Comparison of ENCODE assay signal across 12 cellular contexts in the genomic region with DNA sequence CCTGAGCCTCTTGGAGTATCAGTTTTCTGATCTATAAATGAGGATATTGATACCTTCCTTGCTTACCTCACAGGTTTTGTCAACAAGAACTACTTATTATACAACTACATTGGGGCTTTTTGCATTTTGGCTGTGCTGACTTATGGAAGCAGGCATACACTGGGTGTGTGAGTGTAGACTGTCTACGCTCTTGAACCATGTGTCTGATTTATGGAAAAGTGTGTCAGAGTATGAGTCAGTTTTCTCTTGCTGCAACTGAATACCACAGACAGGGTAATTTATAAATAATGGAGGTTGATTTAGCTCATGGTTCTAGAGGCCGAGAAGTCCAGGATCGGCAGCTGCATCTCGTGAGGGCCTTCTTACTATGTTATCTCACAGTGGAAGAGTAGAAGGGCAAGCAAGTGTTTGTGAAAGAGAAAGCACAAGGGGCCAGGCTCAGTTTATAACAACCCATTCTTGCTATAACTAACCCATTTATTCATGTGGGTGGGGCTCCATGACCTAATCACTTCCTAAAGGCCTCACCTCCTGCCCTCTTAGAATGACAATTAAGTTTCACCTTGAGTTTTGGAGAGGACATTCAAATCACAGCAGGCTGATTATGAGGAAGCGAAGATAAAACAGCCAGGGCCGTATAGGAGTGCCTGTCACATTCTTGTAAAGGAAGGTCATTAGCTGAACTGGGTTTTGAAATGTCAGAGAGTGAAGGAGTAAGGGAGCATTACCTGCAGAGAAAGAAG. TPM values are rescaled to one million over a fixed set of nuclear protein-coding genes. Genes with fewer than 3 reads are reported as not detected.
A peak's percentile ranks its signal among the peaks of the same experiment; 100 is the strongest.
DNase-seq lines count a peak whose midpoint lies in the region; ATAC-seq and TF ChIP-seq lines count a peak whose summit lies in the region.
"Had no signal": no experiment of that assay in that cellular context is flagged by ENCODE, and none has a peak within 500 bp of the region (broad histone marks: within the 10 kb centered on the region; RNA-seq: fewer than 3 reads in every experiment).

No MANE protein-coding gene starts in this region.

- no peak overlapping the region for H3K4me3 Mint-ChIP-seq in activated CD4-positive, alpha-beta T cell treated with anti-CD3 and anti-CD28 coated beads for 36 hours
- H3K4me3 Mint-ChIP-seq in activated T-helper 2 cell treated with anti-CD3 and anti-CD28 coated beads, Interferon-gamma antibody, Interleukin-2, Interleukin-4, amounts not matched to agents 10 μg/mL and 5 μg/mL and 100 μg/mL, durations not matched to agents 14 hours and 24 hours and 36 hours (ENCODE audit: low read depth): no peak overlapping the region
- H3K4me3 Mint-ChIP-seq: HFFc6 had no signal

- no peak overlapping the region for H3K4me3 ChIP-seq in coronary artery
- H3K4me3 ChIP-seq: A549 had no signal

- TF ChIP-seq CTCF in coronary artery (IDR thresholded peaks at IDR 0.05): no peak

- CTCF ChIA-PET in activated CD4-positive, alpha-beta T cell treated with anti-CD3 and anti-CD28 coated beads for 36 hours (lab: Charles Lee): interaction anchor here (1.3 to 1.6 kb wide), 2 partner anchors 10 to 201 kb away, joined by 3 to 5 read pairs; no protein-coding TSS in a partner anchor

- POLR2A ChIA-PET in activated CD4-positive, alpha-beta T cell treated with anti-CD3 and anti-CD28 coated beads for 36 hours (lab: Charles Lee): no interaction called here

- peak; percentile 47 for DNase-seq in activated CD4-positive, alpha-beta T cell treated with anti-CD3 and anti-CD28 coated beads for 36 hours
- DNase-seq in activated CD4-positive, alpha-beta T cell treated with anti-CD3 and anti-CD28 coated beads for 4 hours: no peak
- DNase-seq in iPS-NIHi7 (ENCODE audit: extremely low spot score) (peak; percentile 36), coronary artery (ENCODE audit: low spot score) (no peak), SKM-1 treated with dmso at 0.1 percent for 144 hours (lab: John Stamatoyannopoulos, UW; ENCODE audit: unreplicated experiment) (no peak)
- no peak for DNase-seq in activated T-helper 2 cell treated with anti-CD3 and anti-CD28 coated beads, Interferon-gamma antibody, Interleukin-2, Interleukin-4, amounts not matched to agents 10 μg/mL and 5 μg/mL and 100 μg/mL, durations not matched to agents 14 hours and 24 hours and 36 hours (ENCODE audit: low spot score)
- DNase-seq: effector CD8-positive, alpha-beta T cell; HFFc6 had no signal

- H3K27me3 Mint-ChIP-seq in activated CD4-positive, alpha-beta T cell treated with anti-CD3 and anti-CD28 coated beads for 36 hours: peaks cover 8% of the 10 kb centered on the region
- peaks cover 6% of the 10 kb centered on the region for H3K27me3 Mint-ChIP-seq in activated T-helper 2 cell treated with anti-CD3 and anti-CD28 coated beads, Interferon-gamma antibody, Interleukin-2, Interleukin-4, amounts not matched to agents 10 μg/mL and 5 μg/mL and 100 μg/mL, durations not matched to agents 14 hours and 24 hours and 36 hours (ENCODE audit: low read depth)

- no peaks in the 10 kb centered on the region for H3K36me3 Mint-ChIP-seq in activated CD4-positive, alpha-beta T cell treated with anti-CD3 and anti-CD28 coated beads for 36 hours (ENCODE audit: low read depth)
- no peaks in the 10 kb centered on the region for H3K36me3 Mint-ChIP-seq in activated T-helper 2 cell treated with anti-CD3 and anti-CD28 coated beads, Interferon-gamma antibody, Interleukin-2, Interleukin-4, amounts not matched to agents 10 μg/mL and 5 μg/mL and 100 μg/mL, durations not matched to agents 14 hours and 24 hours and 36 hours (ENCODE audit: low read depth)

- intact Hi-C loops in activated CD4-positive, alpha-beta T cell treated with anti-CD3 and anti-CD28 coated beads for 36 hours (cut with DNase I, micrococcal nuclease): loop anchor here in 1 of 2 experiments (1.0 kb wide), 1 partner anchor 104 kb away; no protein-coding TSS in a partner anchor
- intact Hi-C loops in activated T-helper 2 cell treated with anti-CD3 and anti-CD28 coated beads, Interferon-gamma antibody, Interleukin-2, Interleukin-4, amounts not matched to agents 10 μg/mL and 5 μg/mL and 100 μg/mL, durations not matched to agents 14 hours and 24 hours and 36 hours (cut with micrococcal nuclease): no loop called here

- H3K27ac ChIP-seq in coronary artery: no peak overlapping the region
- H3K27ac ChIP-seq: A549 had no signal

- ATAC-seq in activated CD4-positive, alpha-beta T cell treated with anti-CD3 and anti-CD28 coated beads for 36 hours: peak; percentile 82
- peak; percentile 50 for ATAC-seq in GM21381 (IDR thresholded peaks at IDR 0.05; ENCODE audit: unreplicated experiment)
- peak; percentile 49 for ATAC-seq in HG03139 (IDR thresholded peaks at IDR 0.05; ENCODE audit: unreplicated experiment)
- ATAC-seq: A549 had no signal

- no peaks in the 10 kb centered on the region for H3K9me3 Mint-ChIP-seq in activated CD4-positive, alpha-beta T cell treated with anti-CD3 and anti-CD28 coated beads for 36 hours (ENCODE audit: low read depth)
- H3K9me3 Mint-ChIP-seq in activated T-helper 2 cell treated with anti-CD3 and anti-CD28 coated beads, Interferon-gamma antibody, Interleukin-2, Interleukin-4, amounts not matched to agents 10 μg/mL and 5 μg/mL and 100 μg/mL, durations not matched to agents 14 hours and 24 hours and 36 hours: no peaks in the 10 kb centered on the region

- peaks cover 33% of the 10 kb centered on the region for H3K4me1 Mint-ChIP-seq in activated CD4-positive, alpha-beta T cell treated with anti-CD3 and anti-CD28 coated beads for 36 hours
- H3K4me1 Mint-ChIP-seq in activated T-helper 2 cell treated with anti-CD3 and anti-CD28 coated beads, Interferon-gamma antibody, Interleukin-2, Interleukin-4, amounts not matched to agents 10 μg/mL and 5 μg/mL and 100 μg/mL, durations not matched to agents 14 hours and 24 hours and 36 hours (ENCODE audit: low read depth): peaks cover 7% of the 10 kb centered on the region

- H3K27ac Mint-ChIP-seq in activated CD4-positive, alpha-beta T cell treated with anti-CD3 and anti-CD28 coated beads for 36 hours: no peak overlapping the region
- no peak overlapping the region for H3K27ac Mint-ChIP-seq in activated T-helper 2 cell treated with anti-CD3 and anti-CD28 coated beads, Interferon-gamma antibody, Interleukin-2, Interleukin-4, amounts not matched to agents 10 μg/mL and 5 μg/mL and 100 μg/mL, durations not matched to agents 14 hours and 24 hours and 36 hours
- H3K27ac Mint-ChIP-seq: HFFc6 had no signal

RNA-seq across cellular contexts. Expression of gene GPR31, which starts 6.8 kb away (rescaled TPM):
- not detected for total RNA-seq in activated CD4-positive, alpha-beta T cell treated with anti-CD3 and anti-CD28 coated beads for 36 hours
- not detected in 2 replicates for total RNA-seq in activated T-helper 2 cell treated with anti-CD3 and anti-CD28 coated beads, Interferon-gamma antibody, Interleukin-2, Interleukin-4, amounts not matched to agents 10 μg/mL and 5 μg/mL and 100 μg/mL, durations not matched to agents 14 hours and 24 hours and 36 hours
- total RNA-seq: HFFc6, mononuclear cell had no signal

RNA-seq across cellular contexts. Expression of gene CCR6, which starts 28.1 kb away (rescaled TPM):
- total RNA-seq in activated CD4-positive, alpha-beta T cell treated with anti-CD3 and anti-CD28 coated beads for 36 hours: 1 to 10 TPM; 3.4 to 4.0 TPM
- not detected in 2 replicates for total RNA-seq in activated T-helper 2 cell treated with anti-CD3 and anti-CD28 coated beads, Interferon-gamma antibody, Interleukin-2, Interleukin-4, amounts not matched to agents 10 μg/mL and 5 μg/mL and 100 μg/mL, durations not matched to agents 14 hours and 24 hours and 36 hours
- total RNA-seq: HFFc6 had no signal

Comparison
In these comparisons a context has a peak if more than half of its experiments do, and no peak if none do; other contexts are left out.
1. DNase-seq: peak in activated CD4-positive, alpha-beta T cell treated with anti-CD3 and anti-CD28 coated beads for 36 hours (single experiment) and iPS-NIHi7 (single experiment); none in activated CD4-positive, alpha-beta T cell treated with anti-CD3 and anti-CD28 coated beads for 4 hours (0 of 2), coronary artery (single experiment), SKM-1 treated with dmso at 0.1 percent for 144 hours (single experiment) and activated T-helper 2 cell treated with anti-CD3 and anti-CD28 coated beads, Interferon-gamma antibody, Interleukin-2, Interleukin-4, amounts not matched to agents 10 μg/mL and 5 μg/mL and 100 μg/mL, durations not matched to agents 14 hours and 24 hours and 36 hours (single experiment).
2. Peak in every context shown above with its lines, with median percentiles within 50 percentile points of each other: ATAC-seq.